ENCODE assay signal across 18 cellular contexts in genomic region chr16:31705371-31705770, GRCh38.
"Had no signal": no experiment of that assay in that cellular context is flagged by ENCODE, and none has a peak within 500 bp of the region (broad histone marks: within the 10 kb centered on the region; RNA-seq: fewer than 3 reads in every experiment).

No MANE protein-coding gene starts in this region.

- H3K9me3 ChIP-seq: SK-N-SH had no signal

- H3K9ac ChIP-seq: SK-N-SH had no signal

- H3K27ac ChIP-seq: HL-60, RWPE1 had no signal

- H3K4me2 ChIP-seq: SK-N-SH had no signal

- H3K9me2 ChIP-seq: SK-N-SH had no signal

- DNase-seq: KBM-7, MM.1S, NCI-H1092 treated with DMSO at 0.1 percent for 48 hours, NCI-H1436, NCI-H187, NCI-H2029, NCI-H2081 treated with DMSO at 0.1 percent for 48 hours, NCI-H2171, NCI-H226, NCI-H446, NCI-H510A, NCI-H524 treated with DMSO at 0.1 percent for 48 hours, NCI-H69, NCI-H774, SHP77, SK-N-SH had no signal
